ENCODE assay signal across 1 cellular context in the genomic region with DNA sequence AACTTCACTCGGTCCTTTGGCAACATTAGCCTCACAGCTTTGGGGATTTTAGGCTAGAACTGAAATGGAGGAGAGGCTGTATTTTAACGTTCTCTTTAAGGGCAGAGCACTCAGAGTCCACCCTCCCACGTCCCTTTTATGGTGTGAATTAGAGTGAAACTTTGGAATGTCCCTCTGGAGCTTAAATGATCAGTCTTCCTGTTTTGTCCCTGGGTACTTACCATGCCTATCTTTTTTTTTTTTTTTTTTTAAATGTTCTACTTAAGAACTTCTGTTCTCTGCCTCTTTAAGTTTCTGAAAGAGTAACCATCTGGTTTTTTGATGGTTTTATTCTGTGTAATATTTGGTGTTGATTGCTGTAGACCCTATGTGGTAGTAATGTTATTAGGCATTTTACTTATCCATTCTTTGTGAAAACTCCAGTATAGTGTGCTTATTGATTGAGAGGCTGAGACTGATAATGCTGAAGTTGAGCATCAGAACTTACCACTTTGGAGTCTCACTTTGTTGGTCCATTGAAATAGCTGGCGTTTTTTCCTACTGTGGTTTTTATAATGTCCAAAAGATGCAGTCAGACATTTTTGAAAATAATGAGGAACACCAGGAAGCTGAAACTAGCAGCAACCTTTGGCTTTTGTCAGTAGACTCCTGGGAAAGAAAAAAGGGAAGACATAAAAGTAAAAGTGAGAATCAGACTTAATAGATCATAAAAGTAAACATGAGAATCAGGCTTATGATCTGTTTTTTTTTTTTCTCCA.
TF ChIP-seq lines count a peak whose summit lies in the region.

No MANE protein-coding gene starts in this region.

TF ChIP-seq in SK-N-SH treated with all-trans-retinoic acid at 6 μM for 48 hours, 23 proteins besides CTCF, POLR2A, EP300 and RAD21 (continued from another document):
- no peak for TF ChIP-seq TSHZ2 (CRISPR knock-in tag; IDR thresholded peaks at IDR 0.05)
- no peak for TF ChIP-seq ZNF565 (CRISPR knock-in tag; conservative IDR thresholded peaks at IDR 0.05; ENCODE audit: low read depth)
- no peak for TF ChIP-seq ZNF70 (CRISPR knock-in tag; IDR thresholded peaks at IDR 0.05)
- TF ChIP-seq OSR1 (CRISPR knock-in tag; IDR thresholded peaks at IDR 0.05) = no peak
- TF ChIP-seq TCF4 (CRISPR knock-in tag; IDR thresholded peaks at IDR 0.05; ENCODE audit: borderline replicate concordance) = no peak
- TF ChIP-seq, protein P1, sequence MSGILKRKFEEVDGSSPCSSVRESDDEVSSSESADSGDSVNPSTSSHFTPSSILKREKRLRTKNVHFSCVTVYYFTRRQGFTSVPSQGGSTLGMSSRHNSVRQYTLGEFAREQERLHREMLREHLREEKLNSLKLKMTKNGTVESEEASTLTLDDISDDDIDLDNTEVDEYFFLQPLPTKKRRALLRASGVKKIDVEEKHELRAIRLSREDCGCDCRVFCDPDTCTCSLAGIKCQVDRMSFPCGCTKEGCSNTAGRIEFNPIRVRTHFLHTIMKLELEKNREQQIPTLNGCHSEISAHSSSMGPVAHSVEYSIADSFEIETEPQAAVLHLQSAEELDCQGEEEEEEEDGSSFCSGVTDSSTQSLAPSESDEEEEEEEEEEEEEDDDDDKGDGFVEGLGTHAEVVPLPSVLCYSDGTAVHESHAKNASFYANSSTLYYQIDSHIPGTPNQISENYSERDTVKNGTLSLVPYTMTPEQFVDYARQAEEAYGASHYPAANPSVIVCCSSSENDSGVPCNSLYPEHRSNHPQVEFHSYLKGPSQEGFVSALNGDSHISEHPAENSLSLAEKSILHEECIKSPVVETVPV (CRISPR knock-in tag; IDR thresholded peaks at IDR 0.05) = no peak
- no peak for TF ChIP-seq ISL1 (CRISPR knock-in tag; IDR thresholded peaks at IDR 0.05)
- TF ChIP-seq RARB (CRISPR knock-in tag; IDR thresholded peaks at IDR 0.05) = no peak
- no peak for TF ChIP-seq PPARA (CRISPR knock-in tag; IDR thresholded peaks at IDR 0.05; ENCODE audit: borderline replicate concordance)
- TF ChIP-seq TOX (CRISPR knock-in tag; IDR thresholded peaks at IDR 0.05; ENCODE audit: borderline replicate concordance) = no peak
- TF ChIP-seq GLIS3 (CRISPR knock-in tag; IDR thresholded peaks at IDR 0.05) = no peak
- TF ChIP-seq CSDC2 (CRISPR knock-in tag; IDR thresholded peaks at IDR 0.05) = no peak
- TF ChIP-seq BACH2 (CRISPR knock-in tag; IDR thresholded peaks at IDR 0.05; ENCODE audit: borderline replicate concordance) = no peak
- TF ChIP-seq ZFP3 (CRISPR knock-in tag; IDR thresholded peaks at IDR 0.05) = no peak
